In the genomic region with DNA sequence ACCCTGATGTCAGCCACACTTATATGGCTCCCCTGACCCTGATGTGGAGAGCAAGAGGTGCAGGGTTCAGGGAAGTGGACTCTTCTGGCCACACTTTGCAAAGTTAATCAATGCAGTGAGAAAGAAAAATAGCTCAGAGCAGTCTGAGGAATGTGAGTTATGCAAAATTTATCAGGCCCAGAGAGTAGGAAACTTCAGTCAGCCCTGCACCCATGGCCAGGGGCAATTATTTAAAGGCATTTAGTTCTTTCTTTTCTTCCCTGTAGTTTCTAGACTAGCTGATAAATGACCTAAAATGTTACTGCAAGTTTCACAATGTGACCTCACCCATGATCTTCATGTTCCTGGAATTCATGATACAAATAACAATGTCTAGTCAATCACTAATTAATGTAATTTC, we compare ENCODE assay signal across 37 cellular contexts.
A peak's percentile ranks its signal among the peaks of the same experiment; 100 is the strongest.
DNase-seq lines count a peak whose midpoint lies in the region; ATAC-seq, FAIRE-seq and TF ChIP-seq lines count a peak whose summit lies in the region.
"Had no signal": no experiment of that assay in that cellular context is flagged by ENCODE, and none has a peak within 500 bp of the region (broad histone marks: within the 10 kb centered on the region; RNA-seq: fewer than 3 reads in every experiment).

No MANE protein-coding gene starts in this region.

- no peak overlapping the region for H3K27ac Mint-ChIP-seq in MCF 10A (ENCODE audit: low read depth, unreplicated experiment)
- H3K27ac Mint-ChIP-seq: activated CD4-positive, alpha-beta T cell treated with anti-CD3 and anti-CD28 coated beads for 36 hours; activated CD8-positive, alpha-beta T cell treated with anti-CD3 and anti-CD28 coated beads for 36 hours; activated T-helper 17 cell treated with anti-CD3 and anti-CD28 coated beads, Interleukin-2, amount 50 U/mL, for 72 hours; CD4-positive, alpha-beta T cell; nephron progenitor cell had no signal

- CTCF ChIA-PET in MCF 10A (lab: Yijun Ruan, JAX): no interaction called here

- H3K4me1 ChIP-seq in hepatocyte (ENCODE audit: insufficient read depth) (no peaks in the 10 kb centered on the region), pancreas (no peaks in the 10 kb centered on the region)
- H3K4me1 ChIP-seq: lower lobe of right lung, uterus had no signal

- H3K36me3 Mint-ChIP-seq in MCF 10A (ENCODE audit: insufficient read depth, unreplicated experiment): no peaks in the 10 kb centered on the region
- H3K36me3 Mint-ChIP-seq: activated naive CD4-positive, alpha-beta T cell treated with anti-CD3 and anti-CD28 coated beads, Interleukin-2, amount 10 ng/mL, durations not matched to agents 7 days and 5 days had no signal

- POLR2A ChIA-PET in MCF 10A (lab: Yijun Ruan, JAX): no interaction called here

- no peaks in the 10 kb centered on the region for H3K9me2 ChIP-seq in hepatocyte (replicated peaks; ENCODE audit: insufficient read depth)

- H3K27ac ChIP-seq in hepatocyte (peak overlapping the region; percentile 31), pancreas (peak overlapping the region in 1 of 4 donors; percentile 41)
- H3K27ac ChIP-seq: lower lobe of right lung, uterus, VCaP had no signal

- H3K27me3 ChIP-seq in bronchial epithelial cell (ENCODE audit: control insufficient read depth, insufficient read depth, low read length) (no peaks in the 10 kb centered on the region), hepatocyte (no peaks in the 10 kb centered on the region), pancreas (no peaks in the 10 kb centered on the region)
- H3K27me3 ChIP-seq: uterus had no signal

- no peak overlapping the region for H3K4me2 ChIP-seq in hepatocyte

- no peaks in the 10 kb centered on the region for H3K9me3 ChIP-seq in hepatocyte (ENCODE audit: low read depth)
- H3K9me3 ChIP-seq in pancreas: no peaks in the 10 kb centered on the region
- H3K9me3 ChIP-seq: lower lobe of right lung, mucosa of descending colon, uterus had no signal

- DNase-seq in EH (ENCODE audit: low read depth) (peak; percentile 16), bronchial epithelial cell (ENCODE audit: low read depth) (peak; percentile 30), hepatocyte (ENCODE audit: low spot score) (no peak), pancreas (no peak), sciatic nerve (ENCODE audit: low spot score) (no peak), MCF 10A (ENCODE audit: unreplicated experiment) (no peak)
- DNase-seq: activated CD4-positive, alpha-beta T cell treated with anti-CD3 and anti-CD28 coated beads for 36 hours; activated CD8-positive, alpha-beta memory T cell treated with anti-CD3 and anti-CD28 coated beads, Interleukin-2, amount 50 U/mL, for 48 hours; activated naive CD4-positive, alpha-beta T cell treated with anti-CD3 and anti-CD28 coated beads, Interleukin-2, amount 10 ng/mL, durations not matched to agents 7 days and 5 days; AML-193; amniotic stem cell; CD4-positive, alpha-beta T cell; effector CD4-positive, alpha-beta T cell; erythroblast; foreskin fibroblast; GOT3; head of caudate nucleus; KG1; lower lobe of right lung; MM.1S; mucosa of descending colon; NCI-H1417; NCI-H2029 treated with DMSO at 0.1 percent for 48 hours; NCI-H226; nephron progenitor cell; SIG-M5; stimulated activated naive CD4-positive, alpha-beta T cell treated with Interleukin-2 at 50 U/mL for 16 hours; uterus had no signal

- intact Hi-C loops in pancreas (cut with DNase I): no loop called here
- intact Hi-C loops in sciatic nerve (cut with DNase I): no loop called here
- intact Hi-C loops in MCF 10A (cut with micrococcal nuclease): no loop called here

- H3K9me3 Mint-ChIP-seq in MCF 10A (ENCODE audit: unreplicated experiment): peaks cover 54% of the 10 kb centered on the region
- H3K9me3 Mint-ChIP-seq: activated CD8-positive, alpha-beta T cell treated with anti-CD3 and anti-CD28 coated beads for 36 hours; nephron progenitor cell had no signal

- no peaks in the 10 kb centered on the region for H3K4me1 Mint-ChIP-seq in MCF 10A (ENCODE audit: insufficient read depth, unreplicated experiment)

- no peaks in the 10 kb centered on the region for H3K79me2 ChIP-seq in hepatocyte

- no peak overlapping the region for H2AFZ ChIP-seq in hepatocyte

- no peak overlapping the region for H3K4me3 ChIP-seq in bronchial epithelial cell (ENCODE audit: low read depth, low read length)
- no peak overlapping the region for H3K4me3 ChIP-seq in hepatocyte
- H3K4me3 ChIP-seq in pancreas: no peak overlapping the region
- H3K4me3 ChIP-seq: lower lobe of right lung, mucosa of descending colon, uterus had no signal

- H3K36me3 ChIP-seq in bronchial epithelial cell (ENCODE audit: control insufficient read depth, insufficient read depth, low read length): no peaks in the 10 kb centered on the region
- H3K36me3 ChIP-seq in hepatocyte (replicated peaks; ENCODE audit: insufficient read depth, low read depth): no peaks in the 10 kb centered on the region
- H3K36me3 ChIP-seq in pancreas: no peaks in the 10 kb centered on the region
- H3K36me3 ChIP-seq: lower lobe of right lung, uterus had no signal

- no peak for FAIRE-seq in bronchial epithelial cell (lab: Jason Lieb, UNC)
- FAIRE-seq in pancreas (lab: Jason Lieb, UNC): no peak
- FAIRE-seq: A204.1, colon, D721Med, RCC 7860 had no signal

- no peaks in the 10 kb centered on the region for H3K27me3 Mint-ChIP-seq in MCF 10A (ENCODE audit: insufficient read depth, unreplicated experiment)
- H3K27me3 Mint-ChIP-seq: activated CD4-positive, alpha-beta T cell treated with anti-CD3 and anti-CD28 coated beads for 36 hours; activated CD8-positive, alpha-beta T cell treated with anti-CD3 and anti-CD28 coated beads for 36 hours; activated naive CD4-positive, alpha-beta T cell treated with anti-CD3 and anti-CD28 coated beads, Interleukin-2, amount 10 ng/mL, durations not matched to agents 7 days and 5 days; CD4-positive, alpha-beta T cell had no signal

- BruUV-seq in MCF 10A (replicated peaks; lab: Mats Ljungman, UMichigan): no TSS peak

- no peak overlapping the region for H3K4me3 Mint-ChIP-seq in MCF 10A (ENCODE audit: unreplicated experiment)
- H3K4me3 Mint-ChIP-seq: activated CD4-positive, alpha-beta T cell treated with anti-CD3 and anti-CD28 coated beads for 36 hours; activated CD8-positive, alpha-beta T cell treated with anti-CD3 and anti-CD28 coated beads for 36 hours; activated naive CD4-positive, alpha-beta T cell treated with anti-CD3 and anti-CD28 coated beads, Interleukin-2, amount 10 ng/mL, durations not matched to agents 7 days and 5 days; activated T-helper 17 cell treated with anti-CD3 and anti-CD28 coated beads, Interleukin-2, amount 50 U/mL, for 72 hours; CD4-positive, alpha-beta T cell; nephron progenitor cell had no signal

- TF ChIP-seq CTCF in bronchial epithelial cell (IDR thresholded peaks at IDR 0.05; ENCODE audit: insufficient read depth, low read length, severe bottlenecking): no peak
- no peak for TF ChIP-seq CTCF in hepatocyte (IDR thresholded peaks at IDR 0.05; ENCODE audit: poor library complexity)
- TF ChIP-seq CTCF in pancreas (IDR thresholded peaks at IDR 0.05): no peak
- TF ChIP-seq CTCF in MCF 10A (IDR thresholded peaks at IDR 0.05; ENCODE audit: unreplicated experiment): no peak

- H4K20me1 ChIP-seq in hepatocyte (ENCODE audit: insufficient read depth, poor library complexity, severe bottlenecking): no peaks in the 10 kb centered on the region

- peak in 3 of 4 donors; percentile 34 to 73 (median 63) for ATAC-seq in pancreas
- ATAC-seq in sciatic nerve: no peak
- no peak for ATAC-seq in GM21619 (IDR thresholded peaks at IDR 0.05; ENCODE audit: unreplicated experiment)
- no peak for ATAC-seq in HG03565 (IDR thresholded peaks at IDR 0.05; ENCODE audit: unreplicated experiment)
- ATAC-seq: lower lobe of right lung, mucosa of descending colon had no signal

Comparison
In these comparisons a context has a peak if more than half of its experiments do, and no peak if none do; other contexts are left out.
1. DNase-seq: peak in EH (single experiment) and bronchial epithelial cell (single experiment); none in hepatocyte (single experiment), pancreas (0 of 6), sciatic nerve (single experiment) and MCF 10A (single experiment).
2. ATAC-seq: peak in pancreas (3 of 4); none in sciatic nerve (single experiment), GM21619 (single experiment) and HG03565 (single experiment).